In genomic region chr5:151685749-151686672, GRCh38 we compare ENCODE assay signal across 8 cellular contexts. TPM values are rescaled to one million over a fixed set of nuclear protein-coding genes. Genes with fewer than 3 reads are reported as not detected.
DNase-seq lines count a peak whose midpoint lies in the region; ATAC-seq and TF ChIP-seq lines count a peak whose summit lies in the region.

No MANE protein-coding gene starts in this region.

- peaks cover 9 to 10% of the 10 kb centered on the region in 2 donors for H3K4me1 ChIP-seq in duodenal mucosa (ENCODE audit: control insufficient read depth in 1 of 2, insufficient read depth in 2 of 2, low read length in 2 of 2)

- peaks cover 11 to 15% (median 14%) of the 10 kb centered on the region in 4 donors for H3K4me1 Mint-ChIP-seq in naive thymus-derived CD8-positive, alpha-beta T cell

- H3K9me3 Mint-ChIP-seq in naive thymus-derived CD8-positive, alpha-beta T cell: no peaks in the 10 kb centered on the region

- peak overlapping the region in 8 of 10 donors; percentile 43 to 77 (median 67) for H3K4me3 Mint-ChIP-seq in naive thymus-derived CD8-positive, alpha-beta T cell

- H3K27me3 ChIP-seq in duodenal mucosa (ENCODE audit: control insufficient read depth in 1 of 2, insufficient read depth in 2 of 2, low read length in 2 of 2): no peaks in the 10 kb centered on the region

- H3K4me3 ChIP-seq in AG04449 (ENCODE audit: low read depth, low read length) (peak overlapping the region; percentile 100), duodenal mucosa (ENCODE audit: low read depth in 1 of 2, low read length in 2 of 2) (peak overlapping the region; percentile 76 to 77)
- peak overlapping the region; percentile 50 for H3K4me3 ChIP-seq in Jurkat, Clone E6-1 (ENCODE audit: low read length)

- CTCF ChIA-PET in AG04449 (lab: Yijun Ruan, JAX): interaction anchor here (0.9 to 12.0 kb wide), 8 partner anchors 10 to 54 kb away, joined by 3 to 198 read pairs (median 8); no protein-coding TSS in a partner anchor

- H3K27ac ChIP-seq in duodenal mucosa (ENCODE audit: low read depth, low read length): peak overlapping the region; percentile 83

- H3K36me3 Mint-ChIP-seq in naive thymus-derived CD8-positive, alpha-beta T cell: no peaks in the 10 kb centered on the region

- POLR2A ChIA-PET in AG04449 (lab: Yijun Ruan, JAX): interaction anchor here (0.8 to 16.5 kb wide), 20 partner anchors 8 to 86 kb away, joined by 3 to 383 read pairs (median 13); partner anchors contain the start of gene G3BP1
- POLR2A ChIA-PET in naive thymus-derived CD8-positive, alpha-beta T cell (lab: Charles Lee): no interaction called here

- TF ChIP-seq CTCF in AG04449 (IDR thresholded peaks at IDR 0.05; ENCODE audit: insufficient read depth, low read length, missing control alignments): no peak

- peaks cover 20 to 43% (median 36%) of the 10 kb centered on the region in 5 donors for H3K27me3 Mint-ChIP-seq in naive thymus-derived CD8-positive, alpha-beta T cell

- ATAC-seq in naive thymus-derived CD8-positive, alpha-beta T cell: no peak
- no peak for ATAC-seq in HG03571 (IDR thresholded peaks at IDR 0.05; ENCODE audit: unreplicated experiment)
- ATAC-seq in HG02759 (IDR thresholded peaks at IDR 0.05; ENCODE audit: unreplicated experiment): no peak

- H3K9me3 ChIP-seq in duodenal mucosa (ENCODE audit: control insufficient read depth in 1 of 2, low read length in 2 of 2): no peaks in the 10 kb centered on the region

- H3K27ac Mint-ChIP-seq in naive thymus-derived CD8-positive, alpha-beta T cell: peak overlapping the region in 2 of 10 donors; percentile 35 to 73

- DNase-seq in AG04449 (ENCODE audit: low read depth, low spot score) (no peak), HT-29 (ENCODE audit: low spot score) (no peak), middle frontal gyrus (ENCODE audit: extremely low spot score, low spot score) (no peak)
- no peak for DNase-seq in Jurkat, Clone E6-1 (ENCODE audit: low read depth, low spot score)
- no peak for DNase-seq in naive thymus-derived CD8-positive, alpha-beta T cell

- no peaks in the 10 kb centered on the region for H3K36me3 ChIP-seq in duodenal mucosa (ENCODE audit: control insufficient read depth in 1 of 2, insufficient read depth in 2 of 2, low read length in 2 of 2)

- peak overlapping the region; percentile 76 to 77 for H3K9ac ChIP-seq in duodenal mucosa (ENCODE audit: low read depth in 1 of 2, low read length in 2 of 2)

RNA-seq across cellular contexts. Expression of gene SPARC, which starts 0.7 kb away (rescaled TPM):
- 12.2 TPM for polyA plus RNA-seq in Jurkat, Clone E6-1 (2012; ENCODE audit: insufficient read depth, insufficient read length)
- not detected for total RNA-seq in naive thymus-derived CD8-positive, alpha-beta T cell
- not detected for polyA plus RNA-seq in naive thymus-derived CD8-positive, alpha-beta T cell
- total RNA-seq in HT-29 (2014; rRNA removed; shearing (Covaris generic)): not detected in 2 replicates

Comparison
In these comparisons a context has a peak if more than half of its experiments do, and no peak if none do; other contexts are left out.
1. H3K4me3 ChIP-seq: peak in every context shown above with its lines; median percentile 100 in AG04449; 76 in duodenal mucosa; 50 in Jurkat, Clone E6-1.